In the genomic region with DNA sequence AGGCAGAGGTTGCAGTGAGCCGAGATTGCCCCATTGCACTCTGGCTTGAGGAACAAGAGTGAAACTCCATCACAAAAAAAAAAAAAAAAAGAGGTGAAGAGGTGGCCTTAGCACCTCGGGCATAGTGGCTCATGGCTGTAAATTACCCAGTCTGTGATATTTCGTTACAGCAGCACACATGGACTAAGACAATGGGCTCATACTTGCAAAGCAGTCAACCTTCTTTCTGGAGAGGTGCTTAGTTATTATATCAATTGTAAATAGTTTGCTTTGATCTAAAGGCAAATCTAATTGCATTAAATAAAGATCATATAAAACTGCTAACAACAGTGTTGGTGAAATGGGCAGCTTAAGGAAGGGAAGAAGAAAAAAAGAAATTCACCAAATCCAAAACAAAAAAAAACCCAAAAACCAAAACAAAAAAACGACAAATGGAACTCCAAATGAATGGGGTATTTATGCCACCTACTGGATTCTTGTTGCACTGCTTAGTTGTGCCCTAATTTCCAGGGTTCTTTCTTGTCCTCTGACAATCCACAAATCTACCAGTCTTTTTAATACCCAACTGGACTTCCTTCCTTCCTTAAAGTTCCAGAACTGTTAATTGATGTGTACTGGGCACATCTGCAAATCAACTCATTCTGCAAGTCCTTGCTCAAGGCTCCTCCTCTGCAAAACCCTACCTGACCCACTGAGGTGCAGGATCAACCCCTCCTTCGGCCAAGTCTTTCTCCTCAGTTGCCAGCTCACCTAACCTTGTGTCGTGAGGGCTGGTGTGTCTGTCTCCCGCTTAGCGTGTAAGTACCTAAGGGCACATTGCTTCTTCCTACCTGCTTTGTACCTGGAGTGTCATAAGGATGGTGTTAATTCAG, we compare ENCODE assay signal across 8 cellular contexts. TPM values are rescaled to one million over a fixed set of nuclear protein-coding genes. Genes with fewer than 3 reads are reported as not detected.
A peak's percentile ranks its signal among the peaks of the same experiment; 100 is the strongest.
DNase-seq lines count a peak whose midpoint lies in the region; ATAC-seq and TF ChIP-seq lines count a peak whose summit lies in the region.

No MANE protein-coding gene starts in this region.

- no peaks in the 10 kb centered on the region for H3K9me3 ChIP-seq in prostate gland
- no peaks in the 10 kb centered on the region for H3K9me3 ChIP-seq in effector memory CD4-positive, alpha-beta T cell (ENCODE audit: control insufficient read depth, low read length)

- peak; percentile 38 to 66 (median 60) for TF ChIP-seq CTCF in prostate gland (IDR thresholded peaks at IDR 0.05)

- peak; percentile 57 for DNase-seq in ELR (ENCODE audit: low read depth)
- DNase-seq in HuH-7.5 (ENCODE audit: low spot score): peak; percentile 31
- DNase-seq in SW480 (ENCODE audit: low spot score): peak; percentile 39
- DNase-seq in foreskin melanocyte: peak; percentile 38
- DNase-seq in prostate gland (ENCODE audit: low spot score): no peak
- no peak for DNase-seq in activated T-cell treated with anti-CD3 and anti-CD28 coated beads, Interleukin-2, amount 50 U/mL, for 48 hours
- DNase-seq in effector memory CD4-positive, alpha-beta T cell: no peak

- no peaks in the 10 kb centered on the region for H3K36me3 ChIP-seq in prostate gland
- no peaks in the 10 kb centered on the region for H3K36me3 ChIP-seq in effector memory CD4-positive, alpha-beta T cell (ENCODE audit: control insufficient read depth, insufficient read depth, low read length)

- H3K27ac ChIP-seq in prostate gland: no peak overlapping the region
- no peak overlapping the region for H3K27ac ChIP-seq in effector memory CD4-positive, alpha-beta T cell (ENCODE audit: insufficient read depth, low read length, poor library complexity, severe bottlenecking)

- H3K4me1 ChIP-seq in prostate gland (replicated peaks): peaks cover 11% of the 10 kb centered on the region
- H3K4me1 ChIP-seq in effector memory CD4-positive, alpha-beta T cell (ENCODE audit: control insufficient read depth, insufficient read depth, low read length, poor library complexity, severe bottlenecking): no peaks in the 10 kb centered on the region

- H3K27me3 ChIP-seq in prostate gland (replicated peaks; ENCODE audit: insufficient read depth): no peaks in the 10 kb centered on the region
- no peaks in the 10 kb centered on the region for H3K27me3 ChIP-seq in effector memory CD4-positive, alpha-beta T cell (replicated peaks; ENCODE audit: control insufficient read depth, insufficient read depth, low read length, poor library complexity, severe bottlenecking)

- H3K4me3 ChIP-seq in prostate gland: no peak overlapping the region
- no peak overlapping the region for H3K4me3 ChIP-seq in effector memory CD4-positive, alpha-beta T cell (ENCODE audit: insufficient read depth, low read depth, low read length, poor library complexity, severe bottlenecking)

- no peak for ATAC-seq in HG02759 (IDR thresholded peaks at IDR 0.05; ENCODE audit: unreplicated experiment)

- intact Hi-C loops in prostate gland (cut with DNase I): loop anchor here (2.0 kb wide), 1 partner anchor 194 kb away; no protein-coding TSS in a partner anchor

- TF ChIP-seq POLR2A in prostate gland (IDR thresholded peaks at IDR 0.05): no peak

- 59% methylated on average over 8 of the region's 8 CpGs for WGBS in prostate gland

RNA-seq across cellular contexts. Expression of a gene that starts 35.0 kb away (rescaled TPM):
- 10 to 100 TPM in 1 of 2 donors, not detected in 1; 85.9 TPM for total RNA-seq in prostate gland

Comparison
In these comparisons a context has a peak if more than half of its experiments do, and no peak if none do; other contexts are left out.
1. DNase-seq: peak in ELR (single experiment), HuH-7.5 (single experiment), SW480 (single experiment) and foreskin melanocyte (single experiment); none in prostate gland (single experiment), activated T-cell treated with anti-CD3 and anti-CD28 coated beads, Interleukin-2, amount 50 U/mL, for 48 hours (0 of 2) and effector memory CD4-positive, alpha-beta T cell (0 of 3).